ENCODE assay signal across 13 cellular contexts in the genomic region with DNA sequence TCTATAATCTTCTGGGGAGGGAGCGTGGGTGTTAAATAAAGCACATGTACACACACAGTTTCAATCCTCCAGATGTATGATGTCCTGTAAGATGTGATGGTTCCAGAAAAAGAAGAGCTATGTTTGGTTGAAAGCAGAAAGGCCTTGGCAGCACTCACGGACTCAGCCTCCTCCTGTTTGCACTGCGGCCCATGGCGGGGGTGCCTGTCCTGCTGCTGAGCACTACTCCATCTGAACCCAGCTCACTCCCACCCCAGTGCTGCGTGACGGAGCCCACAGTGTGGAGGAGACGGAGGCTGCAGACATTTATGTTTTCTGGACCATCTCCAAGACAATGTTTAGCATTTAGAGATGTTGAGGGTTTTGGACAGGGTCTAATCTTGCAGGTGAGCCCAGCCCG.
DNase-seq lines count a peak whose midpoint lies in the region; ATAC-seq and TF ChIP-seq lines count a peak whose summit lies in the region.
"Had no signal": no experiment of that assay in that cellular context is flagged by ENCODE, and none has a peak within 500 bp of the region (broad histone marks: within the 10 kb centered on the region; RNA-seq: fewer than 3 reads in every experiment).

No MANE protein-coding gene starts in this region.

- no peaks in the 10 kb centered on the region for H3K4me1 ChIP-seq in right atrium auricular region

- DNase-seq in Right ventricle myocardium inferior (ENCODE audit: missing footprints), result no peak
- no peak for DNase-seq in right atrium auricular region (ENCODE audit: low spot score)
- DNase-seq in islet precursor cell, result peak; percentile 44
- peak; percentile 50 for DNase-seq in occipital lobe (lab: John Stamatoyannopoulos, UW)
- DNase-seq in EL, result no peak
- DNase-seq in HK-2 (ENCODE audit: unreplicated experiment), result no peak
- DNase-seq: Kasumi-1, NCI-H1417, NCI-H2029 treated with DMSO at 0.1 percent for 48 hours, NCI-H510A treated with DMSO at 0.1 percent for 48 hours had no signal

- no peaks in the 10 kb centered on the region for H3K27me3 ChIP-seq in right atrium auricular region

- H3K9me3 ChIP-seq in right atrium auricular region, result no peaks in the 10 kb centered on the region

- H3K4me3 ChIP-seq in right atrium auricular region, result no peak overlapping the region

- TF ChIP-seq CTCF in right atrium auricular region (IDR thresholded peaks at IDR 0.05), result no peak

- intact Hi-C loops in Right ventricle myocardium inferior (cut with DNase I), result no loop called here

- H3K36me3 ChIP-seq in right atrium auricular region, result no peaks in the 10 kb centered on the region

- no peak overlapping the region for H3K27ac ChIP-seq in right atrium auricular region
- H3K27ac ChIP-seq: C4-2B had no signal

- peak; percentile 40 for ATAC-seq in Right ventricle myocardium inferior
- ATAC-seq in HG02938 (IDR thresholded peaks at IDR 0.05; ENCODE audit: unreplicated experiment), result no peak
- ATAC-seq in GM21723 (IDR thresholded peaks at IDR 0.05; ENCODE audit: unreplicated experiment), result no peak

Comparison
In these comparisons a context has a peak if more than half of its experiments do, and no peak if none do; other contexts are left out.
1. DNase-seq: peak in islet precursor cell (single experiment) and occipital lobe (single experiment); none in Right ventricle myocardium inferior (single experiment), right atrium auricular region (single experiment), EL (single experiment) and HK-2 (single experiment).